ENCODE assay signal across 8 cellular contexts in genomic region chr19:10252707-10253106, GRCh38. TPM values are rescaled to one million over a fixed set of nuclear protein-coding genes. Genes with fewer than 3 reads are reported as not detected.
DNase-seq lines count a peak whose midpoint lies in the region; ATAC-seq and TF ChIP-seq lines count a peak whose summit lies in the region.

No MANE protein-coding gene starts in this region.

- H3F3A ChIP-seq in MM.1S (ENCODE audit: insufficient read depth, low read length), result peaks cover 8% of the 10 kb centered on the region; the same call in 1 of the 2 replicates

- peaks cover 32% of the 10 kb centered on the region for H3K79me2 ChIP-seq in MM.1S (ENCODE audit: low read length)

- H3K27me3 ChIP-seq in BJ (ENCODE audit: control insufficient read depth, insufficient read depth, low read length) (no peaks in the 10 kb centered on the region), MM.1S (replicated peaks; ENCODE audit: insufficient read depth, low read length) (no peaks in the 10 kb centered on the region)
- no peaks in the 10 kb centered on the region for H3K27me3 ChIP-seq in effector memory CD4-positive, alpha-beta T cell (replicated peaks; ENCODE audit: control insufficient read depth, insufficient read depth, low read length, poor library complexity, severe bottlenecking)

- H3K4me2 ChIP-seq in MM.1S (ENCODE audit: low read depth, low read length), result peak overlapping the region; percentile 97

- H3K4me3 ChIP-seq in BJ (ENCODE audit: low read depth, low read length) (peak overlapping the region; percentile 97), MM.1S (ENCODE audit: low read length) (peak overlapping the region; percentile 96)
- peak overlapping the region; percentile 100 for H3K4me3 ChIP-seq in effector memory CD4-positive, alpha-beta T cell (ENCODE audit: insufficient read depth, low read depth, low read length, poor library complexity, severe bottlenecking)

- peak overlapping the region; percentile 59; the same call in 1 of the 2 replicates for H3K27ac ChIP-seq in MM.1S (ENCODE audit: low read length)
- H3K27ac ChIP-seq in effector memory CD4-positive, alpha-beta T cell (ENCODE audit: insufficient read depth, low read length, poor library complexity, severe bottlenecking), result peak overlapping the region; percentile 75

- no peak for TF ChIP-seq CTCF in BJ (IDR thresholded peaks at IDR 0.05; ENCODE audit: insufficient read depth, low read depth, low read length)
- no peak for TF ChIP-seq CTCF in MM.1S (IDR thresholded peaks at IDR 0.05; ENCODE audit: low read length)
- no peak for TF ChIP-seq CTCF in neural crest cell (conservative IDR thresholded peaks at IDR 0.05)

- H3K9me3 ChIP-seq in MM.1S (replicated peaks; ENCODE audit: insufficient read depth, low read length), result no peaks in the 10 kb centered on the region
- H3K9me3 ChIP-seq in effector memory CD4-positive, alpha-beta T cell (ENCODE audit: control insufficient read depth, low read length), result no peaks in the 10 kb centered on the region

- H3K4me1 ChIP-seq in MM.1S (ENCODE audit: low read length), result 0 out of 2 replicates have a peak, but pooled peaks cover 11% of the 10 kb centered on the region
- peaks cover 13% of the 10 kb centered on the region for H3K4me1 ChIP-seq in effector memory CD4-positive, alpha-beta T cell (ENCODE audit: control insufficient read depth, insufficient read depth, low read length, poor library complexity, severe bottlenecking)

- peaks cover 7% of the 10 kb centered on the region for H3K36me3 Mint-ChIP-seq in neural crest cell (ENCODE audit: low read depth)

- H2AFZ ChIP-seq in MM.1S (ENCODE audit: low read length), result peak overlapping the region; percentile 83

- peak overlapping the region; percentile 95 for H3K9ac ChIP-seq in MM.1S (ENCODE audit: low read length)

- POLR2A ChIA-PET in BJ (lab: Charles Lee), result no interaction called here

- H4K20me1 ChIP-seq in MM.1S (ENCODE audit: insufficient read depth, low read length), result no peaks in the 10 kb centered on the region

- peaks cover 2% of the 10 kb centered on the region for H3K27me3 Mint-ChIP-seq in neural crest cell (ENCODE audit: low read depth)

- ATAC-seq in GM21528 (IDR thresholded peaks at IDR 0.05; ENCODE audit: low FRiP score, unreplicated experiment), result no peak
- ATAC-seq in HG03039 (IDR thresholded peaks at IDR 0.05; ENCODE audit: unreplicated experiment), result no peak
- no peak for ATAC-seq in HG02759 (IDR thresholded peaks at IDR 0.05; ENCODE audit: unreplicated experiment)
- no peak for ATAC-seq in GM21447 (IDR thresholded peaks at IDR 0.05; ENCODE audit: unreplicated experiment)

- no peaks in the 10 kb centered on the region for H3K9me2 ChIP-seq in MM.1S (replicated peaks; ENCODE audit: insufficient read depth, low read length)

- peak overlapping the region; percentile 98 for H3K27ac Mint-ChIP-seq in neural crest cell (ENCODE audit: unreplicated experiment)

- H3K36me3 ChIP-seq in BJ (ENCODE audit: control insufficient read depth, insufficient read depth, low read length) (peaks cover 15% of the 10 kb centered on the region), MM.1S (replicated peaks; ENCODE audit: insufficient read depth, low read length) (peaks cover 4% of the 10 kb centered on the region)
- peaks cover 17% of the 10 kb centered on the region for H3K36me3 ChIP-seq in effector memory CD4-positive, alpha-beta T cell (ENCODE audit: control insufficient read depth, insufficient read depth, low read length)

- peaks cover 11% of the 10 kb centered on the region for H3K4me1 Mint-ChIP-seq in neural crest cell

- CTCF ChIA-PET in BJ (lab: Yijun Ruan, JAX), result interaction anchor here (1.8 to 4.9 kb wide), 2 partner anchors 139 to 154 kb away, joined by 6 to 77 read pairs; no protein-coding TSS in a partner anchor

- peak overlapping the region; percentile 99 for H3K4me3 Mint-ChIP-seq in neural crest cell

- DNase-seq in BJ (ENCODE audit: low read depth), result no peak
- no peak for DNase-seq in MM.1S
- no peak for DNase-seq in effector memory CD4-positive, alpha-beta T cell
- DNase-seq in neural crest cell (ENCODE audit: low read depth, low spot score), result no peak

- no peaks in the 10 kb centered on the region for H3K9me3 Mint-ChIP-seq in neural crest cell

RNA-seq across cellular contexts. Expression of gene MRPL4, which starts 0.7 kb away (rescaled TPM):
- 35.4 and 58.7 TPM in 2 replicates for polyA plus RNA-seq in BJ (2011; rRNA removed)
- polyA minus RNA-seq in BJ (2011; rRNA and poly(A)+ RNA removed), result 16.2 and 21.8 TPM in 2 replicates
- total RNA-seq in neural crest cell, result 75.4 and 75.6 TPM in 2 replicates

RNA-seq across cellular contexts. Expression of gene ICAM1, which starts 18.2 kb away (rescaled TPM):
- polyA plus RNA-seq in BJ (2011; rRNA removed), result 42.5 and 55.9 TPM in 2 replicates
- 31.9 and 34.6 TPM in 2 replicates for polyA minus RNA-seq in BJ (2011; rRNA and poly(A)+ RNA removed)
- total RNA-seq in neural crest cell, result 0.14 and 0.23 TPM in 2 replicates

RNA-seq across cellular contexts. Expression of gene S1PR2, which starts 21.6 kb away (rescaled TPM):
- 10.4 and 12.5 TPM in 2 replicates for polyA plus RNA-seq in BJ (2011; rRNA removed)
- 41.7 and 54.7 TPM in 2 replicates for polyA minus RNA-seq in BJ (2011; rRNA and poly(A)+ RNA removed)
- total RNA-seq in neural crest cell, result 24.8 and 26.3 TPM in 2 replicates

RNA-seq across cellular contexts. Expression of gene ICAM4, which starts 34.0 kb away (rescaled TPM):
- polyA plus RNA-seq in BJ (2011; rRNA removed), result 1.1 and 1.5 TPM in 2 replicates
- polyA minus RNA-seq in BJ (2011; rRNA and poly(A)+ RNA removed), result 0.24 and 0.46 TPM in 2 replicates
- total RNA-seq in neural crest cell, result not detected in 2 replicates

RNA-seq across cellular contexts. Expression of gene ICAM5, which starts 37.0 kb away (rescaled TPM):
- 6.7 and 9.2 TPM in 2 replicates for polyA plus RNA-seq in BJ (2011; rRNA removed)
- polyA minus RNA-seq in BJ (2011; rRNA and poly(A)+ RNA removed), result 1.8 and 1.9 TPM in 2 replicates
- total RNA-seq in neural crest cell, result not detected in 2 replicates
